In the genomic region with DNA sequence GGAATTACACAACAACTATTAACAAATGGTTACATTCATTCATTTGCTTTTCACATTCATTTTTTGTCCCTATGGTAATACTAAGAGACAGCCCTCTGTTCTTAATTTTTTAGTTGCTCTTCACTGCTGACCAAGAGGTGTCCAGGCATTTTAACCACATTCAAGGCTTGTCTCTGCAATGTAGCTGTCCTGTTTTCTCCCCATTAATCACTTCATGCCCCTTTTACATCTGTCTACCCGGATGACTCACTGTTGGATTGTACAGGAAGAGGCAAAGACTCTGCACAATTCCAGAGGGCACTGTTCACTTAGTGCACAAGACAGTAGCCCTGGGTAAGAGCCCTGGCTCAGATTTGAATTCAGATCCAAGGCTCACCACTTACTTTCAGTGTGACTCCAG, we compare ENCODE assay signal across 1 cellular context.
TF ChIP-seq lines count a peak whose summit lies in the region.

No MANE protein-coding gene starts in this region.

TF ChIP-seq in IMR-90, 13 proteins besides CTCF, POLR2A, EP300 and RAD21:
- peak; percentile 66 for TF ChIP-seq FOS (IDR thresholded peaks at IDR 0.05; ENCODE audit: low read depth, low read length)
- peak; percentile 14; the same call in 1 of the 2 replicates for TF ChIP-seq SMC3 (IDR thresholded peaks at IDR 0.05; ENCODE audit: low read depth, low read length)
- TF ChIP-seq CEBPB (IDR thresholded peaks at IDR 0.05; ENCODE audit: low read depth, low read length): peak; percentile 37; the same call in 1 of the 2 replicates
- no peak for TF ChIP-seq MXI1 (IDR thresholded peaks at IDR 0.05; ENCODE audit: borderline replicate concordance, low read depth, low read length)
TF ChIP-seq in IMR-90: peak in this region for 3.
